8 cellular contexts compared by ENCODE assay signal in genomic region chr10:73785221-73785720, GRCh38. TPM values are rescaled to one million over a fixed set of nuclear protein-coding genes. Genes with fewer than 3 reads are reported as not detected.
DNase-seq lines count a peak whose midpoint lies in the region; ATAC-seq, FAIRE-seq and TF ChIP-seq lines count a peak whose summit lies in the region.

ZSWIM8 (plus strand) TSS chr10:73785606; CDS start chr10:73785879, 273 bp downstream.

- H2BK12ac ChIP-seq in H1 (ENCODE audit: low read depth, low read length), result no peak within 1 kb of the TSS

- peaks cover 45% of the 10 kb centered on the region for H3K4me1 Mint-ChIP-seq in activated CD8-positive, alpha-beta memory T cell treated with anti-CD3 and anti-CD28 coated beads, Interleukin-2, amount 10 ng/mL, durations not matched to agents 7 days and 5 days
- H3K4me1 Mint-ChIP-seq in memory B cell, result peaks cover 29% of the 10 kb centered on the region

- no peak within 1 kb of the TSS for H4K91ac ChIP-seq in H1 (replicated peaks; ENCODE audit: insufficient read length, low read length)

- no peak within 1 kb of the TSS for H3K14ac ChIP-seq in H1 (ENCODE audit: insufficient read length)

- H2BK120ac ChIP-seq in H1 (replicated peaks; ENCODE audit: low read depth, low read length), result no peak within 1 kb of the TSS

- no peak within 1 kb of the TSS for H2BK20ac ChIP-seq in H1 (ENCODE audit: low read length)

- H2BK15ac ChIP-seq in H1 (ENCODE audit: low read length), result no peak within 1 kb of the TSS

- peak in 1 of 3 experiments; percentile 2; a peak in 1 of 4 replicates for TF ChIP-seq CTCF in H1 (IDR thresholded peaks at IDR 0.05; ENCODE audit: control extremely low read depth in 1 of 3, insufficient read depth in 1 of 3, low read depth in 1 of 3, low read length in 3 of 3)

- peak within 1 kb of the TSS; percentile 84 to 91 for H3K4me2 ChIP-seq in H1 (ENCODE audit: insufficient read depth in 1 of 2, low read depth in 2 of 2, low read length in 2 of 2)

- H3K79me1 ChIP-seq in H1 (ENCODE audit: low read depth, low read length), result peaks cover 2% of the 10 kb centered on the region; the same call in 1 of the 2 replicates

- peak; percentile 100 for FAIRE-seq in H1 (lab: Jason Lieb, UNC)

- peak within 1 kb of the TSS; percentile 31; the same call in 1 of the 2 replicates for H4K8ac ChIP-seq in H1 (ENCODE audit: extremely low read depth, insufficient read depth, low read length)

- WGBS in H1 (ENCODE audit: extremely low coverage in 1 of 2, insufficient coverage in 1 of 2, insufficient read length in 1 of 2, insufficient replicate concordance in 2 of 2, low coverage in 1 of 2, low lambda C conversion rate in 2 of 2, missing lambda C conversion rate in 1 of 2), 2 experiments, result 0% methylated on average over 23 of the region's 35 CpGs; no CpG with 5 or more reads in 1 of the 2 experiments

- H2AFZ ChIP-seq in H1 (ENCODE audit: low read length), result peak within 1 kb of the TSS; percentile 85; the same call in 1 of the 2 replicates

- H4K20me1 ChIP-seq in H1 (replicated peaks in 1 of 2; ENCODE audit: control insufficient read depth in 1 of 2, insufficient read depth in 2 of 2, low read length in 2 of 2), result peaks cover 3 to 14% of the 10 kb centered on the region in 2 experiments

- no peak for TF ChIP-seq POLR2A in H1 (IDR thresholded peaks at IDR 0.05; ENCODE audit: control extremely low read depth in 1 of 2, low read depth in 2 of 2, low read length in 2 of 2)

- H3K9me3 ChIP-seq in NT2/D1 (ENCODE audit: insufficient read depth, low read length), result no peaks in the 10 kb centered on the region
- H3K9me3 ChIP-seq in H1 (ENCODE audit: insufficient read depth in 2 of 2, low read depth in 1 of 2, low read length in 1 of 2), result no peaks in the 10 kb centered on the region

- peaks cover 6% of the 10 kb centered on the region for H3K4me1 ChIP-seq in NT2/D1 (ENCODE audit: insufficient read depth, insufficient read length)
- H3K4me1 ChIP-seq in H1 (replicated peaks in 1 of 4; ENCODE audit: control insufficient read depth in 3 of 4, insufficient read depth in 4 of 4, low read length in 3 of 4), result peaks cover 2 to 4% (median 3%) of the 10 kb centered on the region in 4 experiments; a peak in 5 of 7 replicates

- H3K23me2 ChIP-seq in H1 (ENCODE audit: low read depth, low read length), result peaks cover 9% of the 10 kb centered on the region

- peak within 1 kb of the TSS; percentile 98 for H3K27ac Mint-ChIP-seq in activated CD8-positive, alpha-beta memory T cell treated with anti-CD3 and anti-CD28 coated beads, Interleukin-2, amount 10 ng/mL, durations not matched to agents 7 days and 5 days
- H3K27ac Mint-ChIP-seq in memory B cell, result peak within 1 kb of the TSS; percentile 93

- TF ChIP-seq RAD21 in H1 (IDR thresholded peaks at IDR 0.05 in 1 of 2, conservative IDR thresholded peaks at IDR 0.05 in 1 of 2; ENCODE audit: low read depth in 2 of 2, low read length in 2 of 2), result no peak

- peak within 1 kb of the TSS; percentile 94 for H3K4me3 Mint-ChIP-seq in activated CD8-positive, alpha-beta memory T cell treated with anti-CD3 and anti-CD28 coated beads, Interleukin-2, amount 10 ng/mL, durations not matched to agents 7 days and 5 days
- peak within 1 kb of the TSS; percentile 95 for H3K4me3 Mint-ChIP-seq in memory B cell

- DNase-seq in COR-L47 (lab: John Stamatoyannopoulos, UW) (peak; percentile 76), HUDEP-2 (lab: John Stamatoyannopoulos, UW; ENCODE audit: unreplicated experiment in 76 of 76) (peak in 75 of 76 experiments; percentile 17 to 93 (median 79)), NT2/D1 (ENCODE audit: low read depth, low spot score) (peak; percentile 80), H1 (ENCODE audit: low read depth in 1 of 2, low spot score in 2 of 2) (peak; percentile 51 to 82), memory B cell (ENCODE audit: low spot score in 2 of 2) (peak; percentile 73 to 77)
- peak; percentile 93 for DNase-seq in activated CD8-positive, alpha-beta memory T cell treated with anti-CD3 and anti-CD28 coated beads, Interleukin-2, amount 10 ng/mL, durations not matched to agents 7 days and 5 days
- DNase-seq in stimulated activated CD8-positive, alpha-beta memory T cell treated with anti-CD3 and anti-CD28 coated beads, Interleukin-12 subunit alpha, Interleukin-12 subunit beta, amount 100 ng/mL, for 24 hours (ENCODE audit: extremely low read depth), result peak; percentile 58

- H3K23ac ChIP-seq in H1 (ENCODE audit: insufficient read length), result no peak within 1 kb of the TSS

- no peak within 1 kb of the TSS for H2AK5ac ChIP-seq in H1 (ENCODE audit: low read depth, low read length)

- no peak within 1 kb of the TSS for H2BK5ac ChIP-seq in H1 (ENCODE audit: low read depth, low read length)

- H3K4me3 ChIP-seq in NT2/D1 (ENCODE audit: insufficient read length, low read depth) (peak within 1 kb of the TSS; percentile 61), H1 (ENCODE audit: extremely low read depth in 1 of 4, insufficient read depth in 2 of 4, low read depth in 3 of 4, low read length in 4 of 4) (peak within 1 kb of the TSS; percentile 71 to 96 (median 90))

- H4K5ac ChIP-seq in H1 (ENCODE audit: insufficient read length, low read depth, low read length), result peak within 1 kb of the TSS; percentile 41

- TF ChIP-seq EP300 in H1 (IDR thresholded peaks at IDR 0.05; ENCODE audit: borderline replicate concordance in 1 of 2, low read depth in 2 of 2, low read length in 2 of 2), result no peak

- ATAC-seq in GM21381 (IDR thresholded peaks at IDR 0.05; ENCODE audit: unreplicated experiment) (peak; percentile 77), memory B cell (ENCODE audit: low read depth) (peak; percentile 79)
- peak; percentile 87 for ATAC-seq in activated CD8-positive, alpha-beta memory T cell treated with anti-CD3 and anti-CD28 coated beads, Interleukin-2, amount 10 ng/mL, durations not matched to agents 7 days and 5 days

- CTCF ChIA-PET in activated CD8-positive, alpha-beta memory T cell treated with anti-CD3 and anti-CD28 coated beads, Interleukin-2, amount 10 ng/mL, durations not matched to agents 7 days and 5 days (lab: Charles Lee), result interaction anchor here (1.6 to 1.8 kb wide), 2 partner anchors 10 to 20 kb away, joined by 4 to 5 read pairs; no protein-coding TSS in a partner anchor
- CTCF ChIA-PET in H1 (lab: Charles Lee; ENCODE audit: partially characterized antibody), result interaction anchor here (1.6 to 2.2 kb wide), 4 partner anchors 13 to 24 kb away, joined by 4 to 13 read pairs (median 6); a partner anchor contains a TSS

- POLR2A ChIA-PET in H1 (lab: Charles Lee; ENCODE audit: partially characterized antibody), result interaction anchor here (0.9 to 6.3 kb wide), 6 partner anchors 8 to 42 kb away, joined by 3 to 79 read pairs (median 7); partner anchors contain the start of gene SEC24C

- 0 out of 2 replicates have a peak within 1 kb of the TSS, but pooled peaks have one; percentile 26 for H3K18ac ChIP-seq in H1 (ENCODE audit: extremely low read depth, low read length)

- no peak within 1 kb of the TSS for H3K27ac ChIP-seq in H1 (ENCODE audit: low read depth, low read length)

- H3K27me3 ChIP-seq in NT2/D1 (ENCODE audit: insufficient read depth, insufficient read length), result no peaks in the 10 kb centered on the region
- H3K27me3 ChIP-seq in H1 (replicated peaks in 1 of 4; ENCODE audit: control insufficient read depth in 3 of 4, extremely low read depth in 1 of 4, insufficient read depth in 3 of 4, low read length in 3 of 4), result no peaks in the 10 kb centered on the region

- H3K9ac ChIP-seq in NT2/D1 (ENCODE audit: insufficient read length, low read depth) (peak within 1 kb of the TSS; percentile 83), H1 (replicated peaks in 1 of 4; ENCODE audit: extremely low read depth in 1 of 4, low read depth in 3 of 4, low read length in 3 of 4) (peak within 1 kb of the TSS in 3 of 4 experiments; percentile 22 to 77 (median 29); a peak in 5 of 7 replicates)

- no peak within 1 kb of the TSS for H3K4ac ChIP-seq in H1 (replicated peaks; ENCODE audit: insufficient read length, low read depth, low read length)

- H3K9me3 Mint-ChIP-seq in activated CD8-positive, alpha-beta memory T cell treated with anti-CD3 and anti-CD28 coated beads, Interleukin-2, amount 10 ng/mL, durations not matched to agents 7 days and 5 days (ENCODE audit: low read depth), result no peaks in the 10 kb centered on the region
- H3K9me3 Mint-ChIP-seq in memory B cell, result no peaks in the 10 kb centered on the region

- H3K56ac ChIP-seq in H1 (replicated peaks; ENCODE audit: insufficient read length, low read depth, low read length), result no peak within 1 kb of the TSS

- H3K36me3 ChIP-seq in NT2/D1 (ENCODE audit: insufficient read depth, insufficient read length, low read length), result peaks cover 21% of the 10 kb centered on the region
- H3K36me3 ChIP-seq in H1 (ENCODE audit: control insufficient read depth in 2 of 4, insufficient read depth in 4 of 4, low read length in 3 of 4), result peaks cover 0 to 6% (median 4%) of the 10 kb centered on the region in 4 experiments; a peak in 5 of 8 replicates

- H3K36me3 Mint-ChIP-seq in activated CD8-positive, alpha-beta memory T cell treated with anti-CD3 and anti-CD28 coated beads, Interleukin-2, amount 10 ng/mL, durations not matched to agents 7 days and 5 days, result peaks cover 10% of the 10 kb centered on the region
- peaks cover 12% of the 10 kb centered on the region for H3K36me3 Mint-ChIP-seq in memory B cell

- peaks cover 6 to 39% of the 10 kb centered on the region in 2 experiments; a peak in 3 of 4 replicates for H3K79me2 ChIP-seq in H1 (ENCODE audit: control insufficient read depth in 1 of 2, insufficient read depth in 2 of 2, low read length in 2 of 2)

- H3K27me3 Mint-ChIP-seq in activated CD8-positive, alpha-beta memory T cell treated with anti-CD3 and anti-CD28 coated beads, Interleukin-2, amount 10 ng/mL, durations not matched to agents 7 days and 5 days, result no peaks in the 10 kb centered on the region
- no peaks in the 10 kb centered on the region for H3K27me3 Mint-ChIP-seq in memory B cell

RNA-seq across cellular contexts. Expression of gene ZSWIM8, which starts in this region (rescaled TPM):
- 10 to 100 TPM; 73.6 to 83.7 TPM for total RNA-seq in activated CD8-positive, alpha-beta memory T cell treated with anti-CD3 and anti-CD28 coated beads, Interleukin-2, amount 10 ng/mL, durations not matched to agents 7 days and 5 days
- total RNA-seq in H1 (2021; fragmentation: NEBNext Ultra II Directional; extraction: Animal tissue kit (Norgen Biotek cat#: 25700)), result 44.7 and 49.8 TPM in 2 replicates
- polyA plus RNA-seq in H1 (2011; rRNA removed), result 99.7 and 113 TPM in 2 replicates
- polyA plus RNA-seq in H1 (2011; cell fraction: cytosol; rRNA removed), result 63.2 TPM
- 423 TPM for polyA plus RNA-seq in H1 (2011; cell fraction: nucleus; rRNA removed)
- polyA plus RNA-seq in H1 (2012, experiment 1 of 2), result 32.9 to 71.7 TPM (median 60.3 TPM) in 4 replicates
- polyA plus RNA-seq in H1 (2012, experiment 2 of 2), result 50.8 TPM
- 45.3 TPM for polyA plus RNA-seq in H1 (2013, experiment 1 of 2)
- 34.3 TPM for polyA plus RNA-seq in H1 (2013, experiment 2 of 2)
- 58.0 and 68.5 TPM in 2 replicates for polyA minus RNA-seq in H1 (2011; rRNA and poly(A)+ RNA removed)
- 42.7 TPM for polyA minus RNA-seq in H1 (2011; cell fraction: cytosol; rRNA and poly(A)+ RNA removed)
- polyA minus RNA-seq in H1 (2011; cell fraction: nucleus; rRNA and poly(A)+ RNA removed), result 56.0 TPM
